20 cellular contexts compared by ENCODE assay signal in genomic region chr9:121863931-121864330, GRCh38.
DNase-seq lines count a peak whose midpoint lies in the region; ATAC-seq, FAIRE-seq and TF ChIP-seq lines count a peak whose summit lies in the region.
"Had no signal": no experiment of that assay in that cellular context is flagged by ENCODE, and none has a peak within 500 bp of the region (broad histone marks: within the 10 kb centered on the region; RNA-seq: fewer than 3 reads in every experiment).

No MANE protein-coding gene starts in this region.

- FAIRE-seq in endothelial cell of umbilical vein (lab: Jason Lieb, UNC), result peak; percentile 61
- FAIRE-seq: GM19239 had no signal

- H3K4me1 ChIP-seq in IMR-90 (ENCODE audit: control insufficient read depth, insufficient read depth, low read length) (peaks cover 9% of the 10 kb centered on the region), endothelial cell of umbilical vein (ENCODE audit: control insufficient read depth, extremely low read depth, insufficient read depth, low read length) (peaks cover 6% of the 10 kb centered on the region), vagina (peaks cover 13% of the 10 kb centered on the region)

- CTCF ChIA-PET in IMR-90 (lab: Yijun Ruan, JAX), result interaction anchor here (0.9 to 1.3 kb wide), 2 partner anchors 9 to 142 kb away, joined by 3 to 4 read pairs; no protein-coding TSS in a partner anchor
- CTCF ChIA-PET in endothelial cell of umbilical vein (lab: Charles Lee), result interaction anchor here (1.1 to 1.4 kb wide), 2 partner anchors 10 to 164 kb away, joined by 3 to 4 read pairs; no protein-coding TSS in a partner anchor

- POLR2A ChIA-PET in IMR-90 (lab: Charles Lee; ENCODE audit: unreplicated experiment) (no interaction called here), endothelial cell of umbilical vein (lab: Charles Lee) (no interaction called here)

- H3K9me3 ChIP-seq in IMR-90 (ENCODE audit: control insufficient read depth, insufficient read depth, low read length) (no peaks in the 10 kb centered on the region), endothelial cell of umbilical vein (replicated peaks; ENCODE audit: control insufficient read depth, insufficient read depth, low read length) (no peaks in the 10 kb centered on the region), vagina (no peaks in the 10 kb centered on the region)

- no peak overlapping the region for H2AK9ac ChIP-seq in IMR-90 (replicated peaks; ENCODE audit: low read depth, low read length, poor library complexity)

- 0 out of 2 replicates have a peak overlapping the region, but pooled peaks have one; percentile 26 for H3K4ac ChIP-seq in IMR-90 (ENCODE audit: low read depth, low read length)

- H3K27me3 Mint-ChIP-seq in type B pancreatic cell, result peaks cover 5% of the 10 kb centered on the region

- H3K27me3 ChIP-seq in IMR-90 (ENCODE audit: control insufficient read depth, insufficient read depth, low read length) (no peaks in the 10 kb centered on the region; the same call in 1 of the 2 replicates), endothelial cell of umbilical vein (ENCODE audit: control insufficient read depth in 2 of 2, insufficient read depth in 2 of 2, low read length in 2 of 2) (no peaks in the 10 kb centered on the region), vagina (no peaks in the 10 kb centered on the region)

- H2BK5ac ChIP-seq in IMR-90 (ENCODE audit: low read depth, low read length, poor library complexity, severe bottlenecking), result no peak overlapping the region

- no peaks in the 10 kb centered on the region for H3K36me3 Mint-ChIP-seq in type B pancreatic cell

- H3K23ac ChIP-seq in IMR-90 (ENCODE audit: low read depth, low read length), result no peak overlapping the region

- H3K9me3 Mint-ChIP-seq in type B pancreatic cell, result no peaks in the 10 kb centered on the region

- no peak overlapping the region for H3K4me3 ChIP-seq in IMR-90 (ENCODE audit: insufficient read depth, low read depth, low read length)
- H3K4me3 ChIP-seq in endothelial cell of umbilical vein (replicated peaks in 1 of 3; ENCODE audit: insufficient read depth in 1 of 3, low read depth in 1 of 3, low read length in 3 of 3), result no peak overlapping the region
- H3K4me3 ChIP-seq in vagina, result no peak overlapping the region
- H3K4me3 ChIP-seq: SK-N-MC had no signal

- H3K36me3 ChIP-seq in IMR-90 (ENCODE audit: control insufficient read depth, insufficient read depth, low read length) (no peaks in the 10 kb centered on the region), endothelial cell of umbilical vein (ENCODE audit: control insufficient read depth in 2 of 2, extremely low read depth in 1 of 2, insufficient read depth in 2 of 2, low read length in 2 of 2) (no peaks in the 10 kb centered on the region), vagina (no peaks in the 10 kb centered on the region)

- H4K8ac ChIP-seq in IMR-90 (ENCODE audit: low read depth in 2 of 2, low read length in 2 of 2), result peak overlapping the region in 1 of 2 experiments; percentile 3; a peak in 1 of 4 replicates

- H3K9me1 ChIP-seq in IMR-90 (ENCODE audit: insufficient read depth, low read length) (peaks cover 9% of the 10 kb centered on the region; the same call in 1 of the 2 replicates), endothelial cell of umbilical vein (replicated peaks; ENCODE audit: control insufficient read depth, extremely low read depth, insufficient read depth, low read length) (no peaks in the 10 kb centered on the region)

- H2BK15ac ChIP-seq in IMR-90 (ENCODE audit: low read depth, low read length), result no peak overlapping the region

- in situ Hi-C loops in IMR-90 (cut with MboI; ENCODE audit: low sequenced_read_pairs), result no loop called here

- no peaks in the 10 kb centered on the region for H3K79me1 ChIP-seq in IMR-90 (ENCODE audit: low read depth in 1 of 2, low read length in 2 of 2)

- H3K14ac ChIP-seq in IMR-90 (replicated peaks; ENCODE audit: low read depth, low read length), result peak overlapping the region; percentile 15; the same call in 1 of the 2 replicates

- intact Hi-C loops in IMR-90 (cut with micrococcal nuclease), result no loop called here
- intact Hi-C loops in endothelial cell of umbilical vein (cut with micrococcal nuclease), result no loop called here
- intact Hi-C loops in vagina (cut with DNase I), result no loop called here

- BruUV-seq in IMR-90 (replicated peaks; lab: Mats Ljungman, UMichigan) (no TSS peak), endothelial cell of umbilical vein (replicated peaks; lab: Mats Ljungman, UMichigan) (no TSS peak)

- TF ChIP-seq POLR2A in IMR-90 (IDR thresholded peaks at IDR 0.05; ENCODE audit: low read depth, low read length) (no peak), endothelial cell of umbilical vein (IDR thresholded peaks at IDR 0.05; ENCODE audit: low read depth, low read length) (no peak), vagina (IDR thresholded peaks at IDR 0.05) (no peak)

- H4K91ac ChIP-seq in IMR-90 (ENCODE audit: insufficient read depth, low read depth, low read length), result peak overlapping the region; percentile 30; the same call in 1 of the 2 replicates

- ATAC-seq in IMR-90 (ENCODE audit: low read depth), result peak; percentile 33; the same call in 1 of the 2 replicates
- ATAC-seq in HG03342 (IDR thresholded peaks at IDR 0.05; ENCODE audit: unreplicated experiment), result no peak
- no peak for ATAC-seq in HG02763 (IDR thresholded peaks at IDR 0.05; ENCODE audit: unreplicated experiment)
- ATAC-seq: HCT116, Panc1 had no signal

- no peak overlapping the region for H3K18ac ChIP-seq in IMR-90 (ENCODE audit: low read depth, low read length)

- no peak overlapping the region for H3K4me3 Mint-ChIP-seq in type B pancreatic cell

- no peak overlapping the region for H3K9ac ChIP-seq in IMR-90 (ENCODE audit: low read depth, low read length)
- no peak overlapping the region for H3K9ac ChIP-seq in endothelial cell of umbilical vein (replicated peaks; ENCODE audit: extremely low read depth, insufficient read depth, low read length)

- no peak overlapping the region for H3K27ac Mint-ChIP-seq in type B pancreatic cell

- H2BK120ac ChIP-seq in IMR-90 (ENCODE audit: low read depth, low read length), result peak overlapping the region; percentile 48

- no peak overlapping the region for H4K5ac ChIP-seq in IMR-90 (ENCODE audit: low read depth, low read length)

- no peak for TF ChIP-seq RAD21 in IMR-90 (IDR thresholded peaks at IDR 0.05; ENCODE audit: low read length)

- H3K27ac ChIP-seq in IMR-90 (ENCODE audit: insufficient read depth, low read length) (no peak overlapping the region), endothelial cell of umbilical vein (ENCODE audit: insufficient read depth, low read depth, low read length) (no peak overlapping the region), vagina (no peak overlapping the region)
- H3K27ac ChIP-seq: SK-N-MC had no signal

- DNase-seq in ELR (ENCODE audit: low read depth), result peak; percentile 56
- DNase-seq in IMR-90, result peak; percentile 37
- DNase-seq in endothelial cell of umbilical vein (ENCODE audit: low read depth, low spot score), result no peak
- peak; percentile 25 to 52 for DNase-seq in vagina (ENCODE audit: extremely low spot score in 2 of 2)
- DNase-seq in type B pancreatic cell (ENCODE audit: extremely low spot score, unreplicated experiment), result no peak
- DNase-seq: C1 segment of cervical spinal cord, DND-41, KBM-7, NCI-H1417 treated with DMSO at 0.1 percent for 48 hours, NCI-H2029 treated with DMSO at 0.1 percent for 48 hours, NCI-H2171 treated with DMSO at 0.1 percent for 48 hours, NCI-H510A, NCI-H774, T-helper 1 cell had no signal

- dilution Hi-C loops in IMR-90 (cut with HindIII; ENCODE audit: low sequenced_read_pairs, unreplicated experiment) (no loop called here), endothelial cell of umbilical vein (cut with MboI; ENCODE audit: extremely low pct_ligation_motif_present, low sequenced_read_pairs) (no loop called here)

- peak overlapping the region; percentile 15 for H2BK20ac ChIP-seq in IMR-90 (ENCODE audit: low read depth, low read length)

- H3K56ac ChIP-seq in IMR-90 (ENCODE audit: extremely low read depth, insufficient read depth, low read length), result no peak overlapping the region

- TF ChIP-seq CTCF in IMR-90 (conservative IDR thresholded peaks at IDR 0.05; ENCODE audit: low read depth, low read length), result no peak
- TF ChIP-seq CTCF in endothelial cell of umbilical vein (IDR thresholded peaks at IDR 0.05; ENCODE audit: extremely low read depth in 1 of 2, insufficient read depth in 1 of 2, low read depth in 1 of 2, low read length in 2 of 2), result no peak
- no peak for TF ChIP-seq CTCF in vagina (IDR thresholded peaks at IDR 0.05)
- no peak for TF ChIP-seq CTCF in type B pancreatic cell (conservative IDR thresholded peaks at IDR 0.05)

- no peaks in the 10 kb centered on the region for H3K4me1 Mint-ChIP-seq in type B pancreatic cell (ENCODE audit: unreplicated experiment)

- H2AFZ ChIP-seq in IMR-90 (replicated peaks; ENCODE audit: low read length, poor library complexity) (no peak overlapping the region), endothelial cell of umbilical vein (ENCODE audit: low read depth, low read length) (no peak overlapping the region)

- H3K4me2 ChIP-seq in IMR-90 (ENCODE audit: low read depth, low read length) (no peak overlapping the region), endothelial cell of umbilical vein (ENCODE audit: insufficient read depth, low read length) (no peak overlapping the region)

- WGBS in IMR-90 (ENCODE audit: extremely low coverage in 2 of 2, insufficient read length in 1 of 2), 2 experiments, result no CpG with 5 or more reads among the region's 2 CpGs

- H2AK5ac ChIP-seq in IMR-90 (ENCODE audit: low read depth, low read length), result peak overlapping the region; percentile 79; the same call in 1 of the 2 replicates

- H3K79me2 ChIP-seq in endothelial cell of umbilical vein (ENCODE audit: control insufficient read depth, insufficient read depth, low read length), result no peaks in the 10 kb centered on the region

- no peaks in the 10 kb centered on the region for H4K20me1 ChIP-seq in IMR-90 (ENCODE audit: insufficient read depth, low read length)
- no peaks in the 10 kb centered on the region for H4K20me1 ChIP-seq in endothelial cell of umbilical vein (replicated peaks; ENCODE audit: control insufficient read depth, extremely low read depth, insufficient read depth, low read length)

TF ChIP-seq in IMR-90, 13 proteins besides CTCF, POLR2A, EP300 and RAD21 (continues in another document):
- TF ChIP-seq FOS (IDR thresholded peaks at IDR 0.05; ENCODE audit: low read depth, low read length) (no peak), CHD1 (IDR thresholded peaks at IDR 0.05; ENCODE audit: low read depth, low read length) (no peak), RFX5 (IDR thresholded peaks at IDR 0.05; ENCODE audit: low read depth, low read length) (no peak), MXI1 (IDR thresholded peaks at IDR 0.05; ENCODE audit: borderline replicate concordance, low read depth, low read length) (no peak), BHLHE40 (IDR thresholded peaks at IDR 0.05; ENCODE audit: low read depth, low read length) (no peak)

TF ChIP-seq in endothelial cell of umbilical vein, 7 proteins besides CTCF, POLR2A, EP300 and RAD21:
- TF ChIP-seq GATA2 (IDR thresholded peaks at IDR 0.05; ENCODE audit: insufficient read depth, insufficient read length, low read depth, low read length) (no peak), MAX (IDR thresholded peaks at IDR 0.05; ENCODE audit: insufficient read depth, insufficient read length) (no peak)

Comparison
In these comparisons a context has a peak if more than half of its experiments do, and no peak if none do; other contexts are left out.
1. DNase-seq: peak in ELR (single experiment), IMR-90 (single experiment) and vagina (2 of 2); none in endothelial cell of umbilical vein (single experiment) and type B pancreatic cell (single experiment).